2 cellular contexts compared by ENCODE assay signal in genomic region chr12:80149547-80150313, GRCh38. TPM values are rescaled to one million over a fixed set of nuclear protein-coding genes. Genes with fewer than 3 reads are reported as not detected.
"Had no signal": no experiment of that assay in that cellular context is flagged by ENCODE, and none has a peak within 500 bp of the region (broad histone marks: within the 10 kb centered on the region; RNA-seq: fewer than 3 reads in every experiment).

No MANE protein-coding gene starts in this region.

RNA-seq across cellular contexts. Expression of gene OTOGL, which starts 50.4 kb away (rescaled TPM):
- total RNA-seq: activated CD8-positive, alpha-beta T cell treated with anti-CD3 and anti-CD28 coated beads, Interleukin-2, amount 10 ng/mL, durations not matched to agents 7 days and 5 days; mononuclear cell had no signal
